Comparison of ENCODE assay signal across 8 cellular contexts in the genomic region with DNA sequence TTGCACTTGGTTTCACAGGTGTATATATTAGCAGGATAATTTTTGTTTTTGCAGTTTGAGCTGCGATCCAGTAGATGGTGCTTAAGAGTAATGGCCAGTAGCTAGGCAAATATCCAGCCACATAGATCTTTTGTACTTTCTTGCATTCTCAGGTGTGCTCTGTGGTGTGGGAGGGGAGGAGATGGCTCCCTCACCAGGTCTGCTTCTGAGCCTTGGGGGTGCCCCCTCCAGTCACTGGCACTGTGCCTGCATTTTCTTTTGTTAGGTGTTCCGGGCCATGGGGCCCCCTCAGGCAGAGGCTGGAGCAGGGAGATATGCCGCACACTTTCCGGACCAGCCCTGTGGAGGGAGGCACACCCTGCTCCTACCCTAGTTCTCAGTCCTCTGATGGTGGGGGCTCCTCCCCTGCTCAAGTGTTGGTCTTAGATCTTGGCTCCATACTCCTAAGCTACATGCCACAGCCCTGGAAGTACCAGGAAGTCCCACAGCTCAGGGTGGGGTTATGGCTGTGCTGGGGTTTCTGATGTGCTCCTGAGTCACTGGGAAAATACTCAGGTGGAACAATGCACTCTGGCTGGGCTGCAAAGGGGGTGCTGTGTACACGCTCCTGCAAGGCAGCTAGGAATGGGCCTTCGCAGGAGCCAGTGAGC.
A peak's percentile ranks its signal among the peaks of the same experiment; 100 is the strongest.
DNase-seq lines count a peak whose midpoint lies in the region; ATAC-seq, FAIRE-seq and TF ChIP-seq lines count a peak whose summit lies in the region.

No MANE protein-coding gene starts in this region.

- H2BK12ac ChIP-seq in H1 (ENCODE audit: low read depth, low read length) (no peak overlapping the region), trophoblast cell (ENCODE audit: low read length) (no peak overlapping the region)

- no peak overlapping the region for H3K23ac ChIP-seq in H1 (ENCODE audit: insufficient read length)
- no peak overlapping the region for H3K23ac ChIP-seq in trophoblast cell (ENCODE audit: low read length)

- H3K79me2 ChIP-seq in H1 (ENCODE audit: control insufficient read depth in 1 of 2, insufficient read depth in 2 of 2, low read length in 2 of 2) (no peaks in the 10 kb centered on the region), trophoblast cell (ENCODE audit: control insufficient read depth, insufficient read depth, low read length, poor library complexity) (no peaks in the 10 kb centered on the region)

- DNase-seq in NCI-H2196 treated with DMSO at 0.1 percent for 48 hours (lab: John Stamatoyannopoulos, UW; ENCODE audit: unreplicated experiment), result peak; percentile 10
- DNase-seq in H1 (ENCODE audit: low read depth in 1 of 2, low spot score in 2 of 2), result peak; percentile 33 to 65
- peak in 1 of 2 donors; percentile 56 for DNase-seq in trophoblast cell
- no peak for DNase-seq in GF-D8 (lab: John Stamatoyannopoulos, UW)
- DNase-seq in activated CD8-positive, alpha-beta memory T cell treated with anti-CD3 and anti-CD28 coated beads, Interleukin-2, amount 50 U/mL, for 48 hours, result no peak
- no peak for DNase-seq in effector memory CD8-positive, alpha-beta T cell

- H2AK5ac ChIP-seq in H1 (ENCODE audit: low read depth, low read length) (no peak overlapping the region), trophoblast cell (ENCODE audit: low read length) (no peak overlapping the region)

- H4K91ac ChIP-seq in H1 (replicated peaks; ENCODE audit: insufficient read length, low read length), result no peak overlapping the region
- peak overlapping the region; percentile 1 for H4K91ac ChIP-seq in trophoblast cell (ENCODE audit: low read depth, low read length)

- H3K27ac Mint-ChIP-seq in effector memory CD8-positive, alpha-beta T cell, result no peak overlapping the region

- H3K4me2 ChIP-seq in H1 (ENCODE audit: insufficient read depth in 1 of 2, low read depth in 2 of 2, low read length in 2 of 2), result no peak overlapping the region
- no peak overlapping the region for H3K4me2 ChIP-seq in trophoblast cell (ENCODE audit: low read length)

- H2BK120ac ChIP-seq in H1 (replicated peaks; ENCODE audit: low read depth, low read length), result no peak overlapping the region
- no peak overlapping the region for H2BK120ac ChIP-seq in trophoblast cell (ENCODE audit: insufficient read depth, low read length, poor library complexity)

- no peak overlapping the region for H2BK15ac ChIP-seq in H1 (ENCODE audit: low read length)

- H4K8ac ChIP-seq in H1 (ENCODE audit: extremely low read depth, insufficient read depth, low read length), result peak overlapping the region; percentile 76; the same call in 1 of the 2 replicates
- peak overlapping the region; percentile 8 for H4K8ac ChIP-seq in trophoblast cell (ENCODE audit: low read depth, low read length)

- H2BK20ac ChIP-seq in H1 (ENCODE audit: low read length), result no peak overlapping the region

- H3K4me3 Mint-ChIP-seq in effector memory CD8-positive, alpha-beta T cell, result no peak overlapping the region

- H3K4me1 ChIP-seq in H1 (replicated peaks in 1 of 4; ENCODE audit: control insufficient read depth in 3 of 4, insufficient read depth in 4 of 4, low read length in 3 of 4) (peaks cover 0 to 6% (median 0%) of the 10 kb centered on the region in 4 experiments; a peak in 4 of 7 replicates), trophoblast cell (ENCODE audit: control insufficient read depth in 1 of 2, insufficient read depth in 2 of 2, low read length in 2 of 2) (peaks cover 0 to 5% of the 10 kb centered on the region in 2 experiments)

- no peak overlapping the region for H4K12ac ChIP-seq in trophoblast cell (ENCODE audit: low read depth, low read length)

- TF ChIP-seq RAD21 in H1 (IDR thresholded peaks at IDR 0.05 in 1 of 2, conservative IDR thresholded peaks at IDR 0.05 in 1 of 2; ENCODE audit: low read depth in 2 of 2, low read length in 2 of 2), result peak; percentile 74 to 82

- TF ChIP-seq EP300 in H1 (IDR thresholded peaks at IDR 0.05; ENCODE audit: borderline replicate concordance in 1 of 2, low read depth in 2 of 2, low read length in 2 of 2), result no peak

- no peak overlapping the region for H3K56ac ChIP-seq in H1 (replicated peaks; ENCODE audit: insufficient read length, low read depth, low read length)

- CTCF ChIA-PET in H1 (lab: Charles Lee; ENCODE audit: partially characterized antibody), result interaction anchor here (0.7 to 6.0 kb wide), 35 partner anchors 11 to 385 kb away, joined by 3 to 87 read pairs (median 4); no protein-coding TSS in a partner anchor

- H3K27ac ChIP-seq in H1 (ENCODE audit: low read depth, low read length) (0 out of 2 replicates have a peak overlapping the region, but pooled peaks have one; percentile 32), trophoblast cell (ENCODE audit: low read depth, low read length) (no peak overlapping the region)

- TF ChIP-seq CTCF in GM12875 (IDR thresholded peaks at IDR 0.05; ENCODE audit: borderline replicate concordance, insufficient read depth, low read depth, low read length) (0 out of 2 replicates have a peak, but pooled peaks have one; percentile 4), H1 (IDR thresholded peaks at IDR 0.05; ENCODE audit: control extremely low read depth in 1 of 3, insufficient read depth in 1 of 3, low read depth in 1 of 3, low read length in 3 of 3) (peak in 2 of 3 experiments; percentile 70 to 77; a peak in 3 of 4 replicates)

- no peak for TF ChIP-seq POLR2A in H1 (IDR thresholded peaks at IDR 0.05; ENCODE audit: control extremely low read depth in 1 of 2, low read depth in 2 of 2, low read length in 2 of 2)

- H3K4me1 Mint-ChIP-seq in effector memory CD8-positive, alpha-beta T cell (ENCODE audit: low read depth in 2 of 2), result no peaks in the 10 kb centered on the region

- FAIRE-seq in H1 (lab: Jason Lieb, UNC), result peak; percentile 48

- H3K18ac ChIP-seq in H1 (ENCODE audit: extremely low read depth, low read length), result peak overlapping the region; percentile 17; the same call in 1 of the 2 replicates
- H3K18ac ChIP-seq in trophoblast cell (ENCODE audit: low read length), result peak overlapping the region; percentile 21

- H2BK5ac ChIP-seq in H1 (ENCODE audit: low read depth, low read length) (0 out of 2 replicates have a peak overlapping the region, but pooled peaks have one; percentile 3), trophoblast cell (ENCODE audit: low read depth, low read length, poor library complexity) (no peak overlapping the region)

- no peaks in the 10 kb centered on the region for H3K9me3 ChIP-seq in H1 (ENCODE audit: insufficient read depth in 2 of 2, low read depth in 1 of 2, low read length in 1 of 2)
- H3K9me3 ChIP-seq in trophoblast cell (ENCODE audit: insufficient read depth, low read depth, low read length), result no peaks in the 10 kb centered on the region

- H4K20me1 ChIP-seq in H1 (replicated peaks in 1 of 2; ENCODE audit: control insufficient read depth in 1 of 2, insufficient read depth in 2 of 2, low read length in 2 of 2), result no peaks in the 10 kb centered on the region

- H2AFZ ChIP-seq in H1 (ENCODE audit: low read length), result no peak overlapping the region
- no peak overlapping the region for H2AFZ ChIP-seq in trophoblast cell (ENCODE audit: insufficient read depth, low read length, poor library complexity)

- H3K79me1 ChIP-seq in H1 (ENCODE audit: low read depth, low read length), result no peaks in the 10 kb centered on the region
- no peaks in the 10 kb centered on the region for H3K79me1 ChIP-seq in trophoblast cell (ENCODE audit: low read length)

- no peak overlapping the region for H3K4ac ChIP-seq in H1 (replicated peaks; ENCODE audit: insufficient read length, low read depth, low read length)
- H3K4ac ChIP-seq in trophoblast cell (ENCODE audit: low read depth, low read length), result no peak overlapping the region

- H3K27me3 ChIP-seq in H1 (replicated peaks in 1 of 4; ENCODE audit: control insufficient read depth in 3 of 4, extremely low read depth in 1 of 4, insufficient read depth in 3 of 4, low read length in 3 of 4) (no peaks in the 10 kb centered on the region), trophoblast cell (ENCODE audit: insufficient read depth, low read length) (no peaks in the 10 kb centered on the region)

- H3K9me3 Mint-ChIP-seq in effector memory CD8-positive, alpha-beta T cell, result peaks cover 2 to 6% of the 10 kb centered on the region in 2 donors

- no peaks in the 10 kb centered on the region for H3K23me2 ChIP-seq in H1 (ENCODE audit: low read depth, low read length)

- H3K14ac ChIP-seq in H1 (ENCODE audit: insufficient read length) (no peak overlapping the region), trophoblast cell (ENCODE audit: low read length) (no peak overlapping the region)

- peaks cover 2% of the 10 kb centered on the region for H3K36me3 Mint-ChIP-seq in effector memory CD8-positive, alpha-beta T cell (ENCODE audit: insufficient read depth)

- H3K4me3 ChIP-seq in GM12875 (ENCODE audit: low read depth, low read length) (no peak overlapping the region), H1 (ENCODE audit: extremely low read depth in 1 of 4, insufficient read depth in 2 of 4, low read depth in 3 of 4, low read length in 4 of 4) (no peak overlapping the region), trophoblast cell (ENCODE audit: low read depth, low read length) (no peak overlapping the region)

- H4K5ac ChIP-seq in H1 (ENCODE audit: insufficient read length, low read depth, low read length), result no peak overlapping the region

- no peaks in the 10 kb centered on the region for H3K27me3 Mint-ChIP-seq in effector memory CD8-positive, alpha-beta T cell

- no peaks in the 10 kb centered on the region for H3K36me3 ChIP-seq in H1 (ENCODE audit: control insufficient read depth in 2 of 4, insufficient read depth in 4 of 4, low read length in 3 of 4)
- no peaks in the 10 kb centered on the region for H3K36me3 ChIP-seq in trophoblast cell (ENCODE audit: control insufficient read depth in 1 of 2, insufficient read depth in 2 of 2, low read length in 2 of 2)

- WGBS in H1 (ENCODE audit: extremely low coverage in 1 of 2, insufficient coverage in 1 of 2, insufficient read length in 1 of 2, insufficient replicate concordance in 2 of 2, low coverage in 1 of 2, low lambda C conversion rate in 2 of 2, missing lambda C conversion rate in 1 of 2), 2 experiments, result 77% methylated on average over 6 of the region's 6 CpGs; no CpG with 5 or more reads in 1 of the 2 experiments
- no CpG with 5 or more reads among the region's 6 CpGs for WGBS in trophoblast cell (ENCODE audit: extremely low coverage, insufficient coverage, insufficient read length)

- H3K9ac ChIP-seq in H1 (replicated peaks in 1 of 4; ENCODE audit: extremely low read depth in 1 of 4, low read depth in 3 of 4, low read length in 3 of 4), result no peak overlapping the region; a peak in 1 of 7 replicates
- H3K9ac ChIP-seq in trophoblast cell (ENCODE audit: low read length), result peak overlapping the region; percentile 9

- POLR2A ChIA-PET in H1 (lab: Charles Lee; ENCODE audit: partially characterized antibody), result interaction anchor here (0.9 to 1.4 kb wide), 3 partner anchors 10 to 84 kb away, joined by 4 to 6 read pairs (median 4); no protein-coding TSS in a partner anchor

- no peak for ATAC-seq in HG02885 (IDR thresholded peaks at IDR 0.05; ENCODE audit: poor library complexity, unreplicated experiment)
- ATAC-seq in effector memory CD8-positive, alpha-beta T cell (replicated peaks), result no peak

TF ChIP-seq in H1, 55 proteins besides CTCF, POLR2A, EP300 and RAD21 (continues in another document):
- 0 out of 2 replicates have a peak, but pooled peaks have one; percentile 14 for TF ChIP-seq SP1 (IDR thresholded peaks at IDR 0.05; ENCODE audit: low read depth, low read length)

Comparison
In these comparisons a context has a peak if more than half of its experiments do, and no peak if none do; other contexts are left out.
1. DNase-seq: peak in NCI-H2196 treated with DMSO at 0.1 percent for 48 hours (single experiment) and H1 (2 of 2); none in GF-D8 (single experiment), activated CD8-positive, alpha-beta memory T cell treated with anti-CD3 and anti-CD28 coated beads, Interleukin-2, amount 50 U/mL, for 48 hours (single experiment) and effector memory CD8-positive, alpha-beta T cell (0 of 3).